Comparison of ENCODE assay signal across 9 cellular contexts in the genomic region with DNA sequence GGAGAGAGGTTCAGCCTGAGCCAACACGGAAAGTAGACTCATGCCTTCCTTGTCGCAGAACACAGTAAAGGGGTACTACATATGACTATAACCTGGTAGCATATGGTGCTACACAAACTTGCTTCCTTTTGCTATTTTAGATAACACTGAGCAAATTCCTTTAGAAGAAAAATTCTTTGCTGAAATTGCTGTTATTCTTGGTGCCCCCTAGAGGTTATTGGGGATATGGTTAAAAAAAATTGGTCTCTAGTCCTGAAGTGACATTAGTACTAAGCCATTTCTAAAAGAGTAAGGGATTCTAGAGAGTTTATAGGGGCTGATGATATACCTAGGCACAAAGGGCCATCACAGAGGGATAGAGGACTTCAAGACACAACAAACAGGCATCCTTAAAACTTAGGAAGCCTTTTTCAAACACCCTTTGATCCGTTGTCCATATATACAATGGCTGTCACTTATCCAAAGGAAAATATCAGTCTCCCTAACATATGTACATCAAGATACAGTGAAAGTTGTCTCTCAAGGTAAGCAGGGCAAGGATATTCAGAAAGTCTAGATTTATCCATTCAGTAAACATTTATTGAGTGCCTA. TPM values are rescaled to one million over a fixed set of nuclear protein-coding genes. Genes with fewer than 3 reads are reported as not detected.
A peak's percentile ranks its signal among the peaks of the same experiment; 100 is the strongest.
DNase-seq lines count a peak whose midpoint lies in the region; ATAC-seq, FAIRE-seq and TF ChIP-seq lines count a peak whose summit lies in the region.
"Had no signal": no experiment of that assay in that cellular context is flagged by ENCODE, and none has a peak within 500 bp of the region (broad histone marks: within the 10 kb centered on the region; RNA-seq: fewer than 3 reads in every experiment).

No MANE protein-coding gene starts in this region.

- dilution Hi-C loops in endothelial cell of umbilical vein (cut with MboI; ENCODE audit: extremely low pct_ligation_motif_present, low sequenced_read_pairs), result no loop called here

- no peak overlapping the region for H3K27ac ChIP-seq in endothelial cell of umbilical vein (ENCODE audit: insufficient read depth, low read depth, low read length)

- POLR2A ChIA-PET in activated CD8-positive, alpha-beta T cell treated with anti-CD3 and anti-CD28 coated beads for 36 hours (lab: Charles Lee), result no interaction called here
- POLR2A ChIA-PET in activated CD8-positive, alpha-beta T cell treated with anti-CD3 and anti-CD28 coated beads, Interleukin-2, amount 10 ng/mL, durations not matched to agents 7 days and 5 days (lab: Charles Lee), result no interaction called here
- POLR2A ChIA-PET in endothelial cell of umbilical vein (lab: Charles Lee), result no interaction called here

- H3K9me3 Mint-ChIP-seq in activated CD8-positive, alpha-beta T cell treated with anti-CD3 and anti-CD28 coated beads for 36 hours, result no peaks in the 10 kb centered on the region
- no peaks in the 10 kb centered on the region for H3K9me3 Mint-ChIP-seq in activated CD8-positive, alpha-beta T cell treated with anti-CD3 and anti-CD28 coated beads, Interleukin-2, amount 10 ng/mL, durations not matched to agents 7 days and 5 days (ENCODE audit: insufficient read depth)
- H3K9me3 Mint-ChIP-seq in type B pancreatic cell, result no peaks in the 10 kb centered on the region

- peaks cover 9% of the 10 kb centered on the region in 2 experiments for H3K27me3 ChIP-seq in endothelial cell of umbilical vein (ENCODE audit: control insufficient read depth in 2 of 2, insufficient read depth in 2 of 2, low read length in 2 of 2)

- no peak overlapping the region for H3K4me3 Mint-ChIP-seq in activated CD8-positive, alpha-beta T cell treated with anti-CD3 and anti-CD28 coated beads for 36 hours
- H3K4me3 Mint-ChIP-seq in activated CD8-positive, alpha-beta T cell treated with anti-CD3 and anti-CD28 coated beads, Interleukin-2, amount 10 ng/mL, durations not matched to agents 7 days and 5 days, result no peak overlapping the region
- no peak overlapping the region for H3K4me3 Mint-ChIP-seq in type B pancreatic cell
- H3K4me3 Mint-ChIP-seq: activated B cell treated with CpG ODN at 0.5 μM for 24 hours had no signal

- TF ChIP-seq CTCF in activated CD8-positive, alpha-beta T cell treated with anti-CD3 and anti-CD28 coated beads for 36 hours (IDR thresholded peaks at IDR 0.05), result peak; percentile 23
- peak; percentile 46 to 52 for TF ChIP-seq CTCF in endothelial cell of umbilical vein (IDR thresholded peaks at IDR 0.05; ENCODE audit: extremely low read depth in 1 of 2, insufficient read depth in 1 of 2, low read depth in 1 of 2, low read length in 2 of 2)
- TF ChIP-seq CTCF in type B pancreatic cell (conservative IDR thresholded peaks at IDR 0.05), result peak; percentile 74

- H4K20me1 ChIP-seq in endothelial cell of umbilical vein (replicated peaks; ENCODE audit: control insufficient read depth, extremely low read depth, insufficient read depth, low read length), result no peaks in the 10 kb centered on the region

- H3K4me1 Mint-ChIP-seq in activated CD8-positive, alpha-beta T cell treated with anti-CD3 and anti-CD28 coated beads for 36 hours (ENCODE audit: low read depth), result no peaks in the 10 kb centered on the region
- H3K4me1 Mint-ChIP-seq in activated CD8-positive, alpha-beta T cell treated with anti-CD3 and anti-CD28 coated beads, Interleukin-2, amount 10 ng/mL, durations not matched to agents 7 days and 5 days (ENCODE audit: low read depth), result no peaks in the 10 kb centered on the region
- no peaks in the 10 kb centered on the region for H3K4me1 Mint-ChIP-seq in type B pancreatic cell (ENCODE audit: unreplicated experiment)
- H3K4me1 Mint-ChIP-seq: activated B cell treated with CpG ODN at 0.5 μM for 24 hours had no signal

- H3K4me1 ChIP-seq in endothelial cell of umbilical vein (ENCODE audit: control insufficient read depth, extremely low read depth, insufficient read depth, low read length), result no peaks in the 10 kb centered on the region

- H2AFZ ChIP-seq in endothelial cell of umbilical vein (ENCODE audit: low read depth, low read length), result no peak overlapping the region

- no peaks in the 10 kb centered on the region for H3K79me2 ChIP-seq in endothelial cell of umbilical vein (ENCODE audit: control insufficient read depth, insufficient read depth, low read length)

- no peak for DNase-seq in activated CD8-positive, alpha-beta T cell treated with anti-CD3 and anti-CD28 coated beads for 36 hours
- no peak for DNase-seq in activated CD8-positive, alpha-beta T cell treated with anti-CD3 and anti-CD28 coated beads, Interleukin-2, amount 10 ng/mL, durations not matched to agents 7 days and 5 days
- DNase-seq in LHCN-M2 (ENCODE audit: low read depth) (peak; percentile 22), endothelial cell of umbilical vein (ENCODE audit: low read depth, low spot score) (peak; percentile 39), type B pancreatic cell (ENCODE audit: extremely low spot score, unreplicated experiment) (no peak), islet precursor cell (no peak), NCI-H510A treated with DMSO at 0.1 percent for 48 hours (lab: John Stamatoyannopoulos, UW) (no peak)
- DNase-seq: activated B cell treated with CpG ODN at 0.5 μM for 24 hours had no signal

- intact Hi-C loops in activated CD8-positive, alpha-beta T cell treated with anti-CD3 and anti-CD28 coated beads for 36 hours (cut with micrococcal nuclease), result no loop called here
- intact Hi-C loops in endothelial cell of umbilical vein (cut with micrococcal nuclease), result loop anchor here (1.0 kb wide), 1 partner anchor 56 kb away; no protein-coding TSS in a partner anchor

- no peak overlapping the region for H3K4me3 ChIP-seq in endothelial cell of umbilical vein (replicated peaks in 1 of 3; ENCODE audit: insufficient read depth in 1 of 3, low read depth in 1 of 3, low read length in 3 of 3)

- H3K9me1 ChIP-seq in endothelial cell of umbilical vein (replicated peaks; ENCODE audit: control insufficient read depth, extremely low read depth, insufficient read depth, low read length), result no peaks in the 10 kb centered on the region

- H3K9me3 ChIP-seq in endothelial cell of umbilical vein (replicated peaks; ENCODE audit: control insufficient read depth, insufficient read depth, low read length), result no peaks in the 10 kb centered on the region

- H3K4me2 ChIP-seq in endothelial cell of umbilical vein (ENCODE audit: insufficient read depth, low read length), result no peak overlapping the region

- H3K27me3 Mint-ChIP-seq in activated CD8-positive, alpha-beta T cell treated with anti-CD3 and anti-CD28 coated beads for 36 hours, result no peaks in the 10 kb centered on the region
- no peaks in the 10 kb centered on the region for H3K27me3 Mint-ChIP-seq in activated CD8-positive, alpha-beta T cell treated with anti-CD3 and anti-CD28 coated beads, Interleukin-2, amount 10 ng/mL, durations not matched to agents 7 days and 5 days (ENCODE audit: low read depth)
- peaks cover 9% of the 10 kb centered on the region for H3K27me3 Mint-ChIP-seq in type B pancreatic cell

- BruUV-seq in endothelial cell of umbilical vein (replicated peaks; lab: Mats Ljungman, UMichigan), result no TSS peak

- no peak for TF ChIP-seq POLR2A in endothelial cell of umbilical vein (IDR thresholded peaks at IDR 0.05; ENCODE audit: low read depth, low read length)

- CTCF ChIA-PET in activated CD8-positive, alpha-beta T cell treated with anti-CD3 and anti-CD28 coated beads for 36 hours (lab: Charles Lee), result no interaction called here
- CTCF ChIA-PET in activated CD8-positive, alpha-beta T cell treated with anti-CD3 and anti-CD28 coated beads, Interleukin-2, amount 10 ng/mL, durations not matched to agents 7 days and 5 days (lab: Charles Lee), result no interaction called here
- CTCF ChIA-PET in endothelial cell of umbilical vein (lab: Charles Lee), result interaction anchor here (1.3 kb wide), 1 partner anchor 21 kb away, joined by 3 read pairs; no protein-coding TSS in a partner anchor

- H3K27ac Mint-ChIP-seq in activated CD8-positive, alpha-beta T cell treated with anti-CD3 and anti-CD28 coated beads for 36 hours, result no peak overlapping the region
- H3K27ac Mint-ChIP-seq in activated CD8-positive, alpha-beta T cell treated with anti-CD3 and anti-CD28 coated beads, Interleukin-2, amount 10 ng/mL, durations not matched to agents 7 days and 5 days, result no peak overlapping the region
- H3K27ac Mint-ChIP-seq in type B pancreatic cell, result no peak overlapping the region
- H3K27ac Mint-ChIP-seq: activated B cell treated with CpG ODN at 0.5 μM for 24 hours had no signal

- peak; percentile 33 for FAIRE-seq in endothelial cell of umbilical vein (lab: Jason Lieb, UNC)

- no peak for ATAC-seq in activated CD8-positive, alpha-beta T cell treated with anti-CD3 and anti-CD28 coated beads for 36 hours
- no peak for ATAC-seq in activated CD8-positive, alpha-beta T cell treated with anti-CD3 and anti-CD28 coated beads, Interleukin-2, amount 10 ng/mL, durations not matched to agents 7 days and 5 days
- no peak for ATAC-seq in GM21526 (IDR thresholded peaks at IDR 0.05; ENCODE audit: low FRiP score, unreplicated experiment)

- H3K36me3 ChIP-seq in endothelial cell of umbilical vein (ENCODE audit: control insufficient read depth in 2 of 2, extremely low read depth in 1 of 2, insufficient read depth in 2 of 2, low read length in 2 of 2), result no peaks in the 10 kb centered on the region

- no peaks in the 10 kb centered on the region for H3K36me3 Mint-ChIP-seq in activated CD8-positive, alpha-beta T cell treated with anti-CD3 and anti-CD28 coated beads for 36 hours (ENCODE audit: low read depth)
- no peaks in the 10 kb centered on the region for H3K36me3 Mint-ChIP-seq in activated CD8-positive, alpha-beta T cell treated with anti-CD3 and anti-CD28 coated beads, Interleukin-2, amount 10 ng/mL, durations not matched to agents 7 days and 5 days (ENCODE audit: low read depth)
- no peaks in the 10 kb centered on the region for H3K36me3 Mint-ChIP-seq in type B pancreatic cell

- H3K9ac ChIP-seq in endothelial cell of umbilical vein (replicated peaks; ENCODE audit: extremely low read depth, insufficient read depth, low read length), result no peak overlapping the region

RNA-seq across cellular contexts. Expression of a gene that starts 13.9 kb away (rescaled TPM):
- total RNA-seq in activated CD8-positive, alpha-beta T cell treated with anti-CD3 and anti-CD28 coated beads for 36 hours, result not detected
- total RNA-seq in activated CD8-positive, alpha-beta T cell treated with anti-CD3 and anti-CD28 coated beads, Interleukin-2, amount 10 ng/mL, durations not matched to agents 7 days and 5 days, result not detected
- total RNA-seq in LHCN-M2 (2014; rRNA removed) (not detected in 2 replicates), endothelial cell of umbilical vein (0.15 and 0.35 TPM in 2 replicates), type B pancreatic cell (ENCODE audit: low replicate concordance) (4.2 and 4.7 TPM in 2 replicates)
- not detected for polyA plus RNA-seq in LHCN-M2 (2012)
- polyA plus RNA-seq in endothelial cell of umbilical vein, result 0.03 TPM in 2 replicates
- polyA plus RNA-seq in endothelial cell of umbilical vein (2011; cell fraction: cytosol; rRNA removed), result 0.01 TPM in 2 replicates
- 0.03 TPM in 1 of 2 replicates, not detected in the other for polyA plus RNA-seq in endothelial cell of umbilical vein (2011; cell fraction: nucleus; rRNA removed)
- 0.04 and 0.11 TPM in 2 replicates for polyA plus RNA-seq in endothelial cell of umbilical vein (2012)
- 0.05 and 0.11 TPM in 2 replicates for polyA minus RNA-seq in endothelial cell of umbilical vein
- not detected for polyA minus RNA-seq in endothelial cell of umbilical vein (2011; cell fraction: cytosol; rRNA and poly(A)+ RNA removed)
- polyA minus RNA-seq in endothelial cell of umbilical vein (2011; cell fraction: nucleus; rRNA and poly(A)+ RNA removed), result 0.05 and 0.10 TPM in 2 replicates
- total RNA-seq: activated B cell treated with CpG ODN at 0.5 μM for 24 hours had no signal

RNA-seq across cellular contexts. Expression of a gene that starts 22.8 kb away (rescaled TPM):
- total RNA-seq in activated CD8-positive, alpha-beta T cell treated with anti-CD3 and anti-CD28 coated beads for 36 hours, result not detected
- not detected for total RNA-seq in activated CD8-positive, alpha-beta T cell treated with anti-CD3 and anti-CD28 coated beads, Interleukin-2, amount 10 ng/mL, durations not matched to agents 7 days and 5 days
- total RNA-seq in LHCN-M2 (2014; rRNA removed) (36.7 and 41.6 TPM in 2 replicates), endothelial cell of umbilical vein (25.1 and 25.7 TPM in 2 replicates), type B pancreatic cell (ENCODE audit: low replicate concordance) (20.8 and 38.5 TPM in 2 replicates)
- 4.6 TPM for polyA plus RNA-seq in LHCN-M2 (2012)
- polyA plus RNA-seq in endothelial cell of umbilical vein, result 4.2 and 4.6 TPM in 2 replicates
- polyA plus RNA-seq in endothelial cell of umbilical vein (2011; cell fraction: cytosol; rRNA removed), result 5.4 and 5.9 TPM in 2 replicates
- polyA plus RNA-seq in endothelial cell of umbilical vein (2011; cell fraction: nucleus; rRNA removed), result 25.1 and 31.9 TPM in 2 replicates
- 12.2 and 14.5 TPM in 2 replicates for polyA plus RNA-seq in endothelial cell of umbilical vein (2012)
- 24.9 and 28.4 TPM in 2 replicates for polyA minus RNA-seq in endothelial cell of umbilical vein
- 12.7 TPM for polyA minus RNA-seq in endothelial cell of umbilical vein (2011; cell fraction: cytosol; rRNA and poly(A)+ RNA removed)
- 75.4 and 77.2 TPM in 2 replicates for polyA minus RNA-seq in endothelial cell of umbilical vein (2011; cell fraction: nucleus; rRNA and poly(A)+ RNA removed)

Comparison
In these comparisons a context has a peak if more than half of its experiments do, and no peak if none do; other contexts are left out.
1. DNase-seq: peak in LHCN-M2 (single experiment) and endothelial cell of umbilical vein (single experiment); none in activated CD8-positive, alpha-beta T cell treated with anti-CD3 and anti-CD28 coated beads for 36 hours (single experiment), activated CD8-positive, alpha-beta T cell treated with anti-CD3 and anti-CD28 coated beads, Interleukin-2, amount 10 ng/mL, durations not matched to agents 7 days and 5 days (single experiment), type B pancreatic cell (single experiment), islet precursor cell (single experiment) and NCI-H510A treated with DMSO at 0.1 percent for 48 hours (single experiment).
2. CTCF ChIP-seq: peak in every context shown above with its lines; median percentile 74 in type B pancreatic cell; 49 in endothelial cell of umbilical vein; 23 in activated CD8-positive, alpha-beta T cell treated with anti-CD3 and anti-CD28 coated beads for 36 hours.
3. RNA of a gene that starts 22.8 kb away (total RNA-seq): 20.8 to 38.5 TPM in type B pancreatic cell, 36.7 to 41.6 TPM in LHCN-M2 and 25.1 to 25.7 TPM in endothelial cell of umbilical vein; not detected in activated CD8-positive, alpha-beta T cell treated with anti-CD3 and anti-CD28 coated beads for 36 hours and not detected in activated CD8-positive, alpha-beta T cell treated with anti-CD3 and anti-CD28 coated beads, Interleukin-2, amount 10 ng/mL, durations not matched to agents 7 days and 5 days; every median in the first group is over 10 times any median in the second.